17 cellular contexts compared by ENCODE assay signal in genomic region chr1:47774986-47775834, GRCh38.
DNase-seq lines count a peak whose midpoint lies in the region; ATAC-seq and TF ChIP-seq lines count a peak whose summit lies in the region.
"Had no signal": no experiment of that assay in that cellular context is flagged by ENCODE, and none has a peak within 500 bp of the region (broad histone marks: within the 10 kb centered on the region; RNA-seq: fewer than 3 reads in every experiment).

No MANE protein-coding gene starts in this region.

- H3K18ac ChIP-seq in IMR-90 (ENCODE audit: low read depth, low read length) (no peak overlapping the region), neuronal stem cell (ENCODE audit: low read length) (peak overlapping the region; percentile 58)

- H3K4me2 ChIP-seq in IMR-90 (ENCODE audit: low read depth, low read length), result no peak overlapping the region
- H3K4me2 ChIP-seq in neuronal stem cell (ENCODE audit: insufficient read depth, low read length, poor library complexity, severe bottlenecking), result no peak overlapping the region
- H3K4me2 ChIP-seq: A549 had no signal

- POLR2A ChIA-PET in IMR-90 (lab: Charles Lee; ENCODE audit: unreplicated experiment) (no interaction called here), WTC11 (lab: Charles Lee) (no interaction called here)

- TF ChIP-seq CTCF in IMR-90 (conservative IDR thresholded peaks at IDR 0.05; ENCODE audit: low read depth, low read length) (no peak), WTC11 (IDR thresholded peaks at IDR 0.05) (no peak), liver (IDR thresholded peaks at IDR 0.05; ENCODE audit: low read depth, low read length, missing input control) (no peak)

- H4K8ac ChIP-seq in IMR-90 (ENCODE audit: low read depth in 2 of 2, low read length in 2 of 2), result no peak overlapping the region
- no peak overlapping the region for H4K8ac ChIP-seq in neuronal stem cell (ENCODE audit: low read depth, low read length)

- H3K36me3 ChIP-seq in IMR-90 (ENCODE audit: control insufficient read depth, insufficient read depth, low read length), result no peaks in the 10 kb centered on the region
- H3K36me3 ChIP-seq in liver (ENCODE audit: control insufficient read depth in 4 of 4, insufficient read depth in 3 of 4, low read depth in 1 of 4, low read length in 3 of 4), result no peaks in the 10 kb centered on the region
- H3K36me3 ChIP-seq in neuronal stem cell (replicated peaks in 1 of 2; ENCODE audit: control insufficient read depth in 2 of 2, insufficient read depth in 2 of 2, low read length in 2 of 2), result no peaks in the 10 kb centered on the region
- H3K36me3 ChIP-seq: BE2C had no signal

- H3K4me1 Mint-ChIP-seq in WTC11, result peaks cover 16% of the 10 kb centered on the region
- H3K4me1 Mint-ChIP-seq in activated T-cell treated with anti-CD3 and anti-CD28 coated beads, Interleukin-2, amount 50 U/mL, for 24 hours (ENCODE audit: low read depth), result no peaks in the 10 kb centered on the region
- H3K4me1 Mint-ChIP-seq: CD4-positive, alpha-beta memory T cell; IgD-negative memory B cell had no signal

- H3K56ac ChIP-seq in IMR-90 (ENCODE audit: extremely low read depth, insufficient read depth, low read length), result no peak overlapping the region

- H3K9ac ChIP-seq in IMR-90 (ENCODE audit: low read depth, low read length) (no peak overlapping the region), liver (ENCODE audit: low read depth in 1 of 2, low read length in 2 of 2) (no peak overlapping the region), neuronal stem cell (ENCODE audit: low read depth, low read length, poor library complexity) (no peak overlapping the region)

- H4K5ac ChIP-seq in IMR-90 (ENCODE audit: low read depth, low read length), result no peak overlapping the region

- no peak overlapping the region for H2BK12ac ChIP-seq in neuronal stem cell (ENCODE audit: low read length)

- H3K36me3 Mint-ChIP-seq in WTC11, result peaks cover 5% of the 10 kb centered on the region; the same call in 1 of the 2 replicates
- no peaks in the 10 kb centered on the region for H3K36me3 Mint-ChIP-seq in activated T-cell treated with anti-CD3 and anti-CD28 coated beads, Interleukin-2, amount 50 U/mL, for 24 hours (ENCODE audit: low read depth)
- H3K36me3 Mint-ChIP-seq: CD4-positive, alpha-beta memory T cell; IgD-negative memory B cell had no signal

- no peaks in the 10 kb centered on the region for H3K79me1 ChIP-seq in IMR-90 (ENCODE audit: low read depth in 1 of 2, low read length in 2 of 2)
- no peaks in the 10 kb centered on the region for H3K79me1 ChIP-seq in neuronal stem cell (ENCODE audit: low read depth, low read length)

- H3K4me3 ChIP-seq in IMR-90 (ENCODE audit: insufficient read depth, low read depth, low read length) (no peak overlapping the region), liver (ENCODE audit: low read depth in 1 of 3, low read length in 3 of 3) (no peak overlapping the region), neuronal stem cell (ENCODE audit: low read length in 2 of 2) (no peak overlapping the region)
- H3K4me3 ChIP-seq: A549 had no signal

- no peak overlapping the region for H3K23ac ChIP-seq in IMR-90 (ENCODE audit: low read depth, low read length)
- H3K23ac ChIP-seq in neuronal stem cell (ENCODE audit: low read depth, low read length, poor library complexity), result no peak overlapping the region

- H2BK15ac ChIP-seq in IMR-90 (ENCODE audit: low read depth, low read length) (no peak overlapping the region), neuronal stem cell (ENCODE audit: low read length) (peak overlapping the region; percentile 18)

- H2AFZ ChIP-seq in IMR-90 (replicated peaks; ENCODE audit: low read length, poor library complexity) (peak overlapping the region; percentile 21), neuronal stem cell (ENCODE audit: low read length) (no peak overlapping the region)

- no peak overlapping the region for H2BK20ac ChIP-seq in IMR-90 (ENCODE audit: low read depth, low read length)

- H3K27ac ChIP-seq in IMR-90 (ENCODE audit: insufficient read depth, low read length) (no peak overlapping the region), liver (ENCODE audit: low read depth in 1 of 2, low read length in 2 of 2) (no peak overlapping the region), neuronal stem cell (replicated peaks; ENCODE audit: low read length) (no peak overlapping the region)
- H3K27ac ChIP-seq: A549, C4-2B, HL-60 had no signal

- H3K27me3 Mint-ChIP-seq in WTC11 (ENCODE audit: low read depth), result no peaks in the 10 kb centered on the region; the same call in 1 of the 2 replicates
- H3K27me3 Mint-ChIP-seq in activated T-cell treated with anti-CD3 and anti-CD28 coated beads, Interleukin-2, amount 50 U/mL, for 24 hours, result no peaks in the 10 kb centered on the region

- H4K20me1 ChIP-seq in IMR-90 (ENCODE audit: insufficient read depth, low read length), result no peaks in the 10 kb centered on the region

- H3K14ac ChIP-seq in IMR-90 (replicated peaks; ENCODE audit: low read depth, low read length) (no peak overlapping the region), neuronal stem cell (ENCODE audit: low read length) (no peak overlapping the region)

- 66% methylated on average over 11 of the region's 24 CpGs; no CpG with 5 or more reads in 1 of the 2 experiments for WGBS in IMR-90 (ENCODE audit: extremely low coverage in 2 of 2, insufficient read length in 1 of 2), 2 experiments
- 70% methylated on average over 24 of the region's 24 CpGs for whole genome bisulfite sequencing in liver
- no CpG with 5 or more reads among the region's 24 CpGs for WGBS in neuronal stem cell (ENCODE audit: extremely low coverage in 2 of 2, insufficient read length in 2 of 2, insufficient replicate concordance in 1 of 2), 2 donors

- H2AK5ac ChIP-seq in IMR-90 (ENCODE audit: low read depth, low read length) (no peak overlapping the region), neuronal stem cell (ENCODE audit: low read depth, low read length) (peak overlapping the region; percentile 18)

- intact Hi-C loops in IMR-90 (cut with micrococcal nuclease), result no loop called here

- BruUV-seq in IMR-90 (replicated peaks; lab: Mats Ljungman, UMichigan), result no TSS peak

- no peak overlapping the region for H3K4me3 Mint-ChIP-seq in WTC11
- no peak overlapping the region for H3K4me3 Mint-ChIP-seq in activated T-cell treated with anti-CD3 and anti-CD28 coated beads, Interleukin-2, amount 50 U/mL, for 24 hours
- H3K4me3 Mint-ChIP-seq: CD4-positive, alpha-beta memory T cell; HFFc6; IgD-negative memory B cell had no signal

- dilution Hi-C loops in IMR-90 (cut with HindIII; ENCODE audit: low sequenced_read_pairs, unreplicated experiment), result no loop called here

- H3K9me1 ChIP-seq in IMR-90 (ENCODE audit: insufficient read depth, low read length), result no peaks in the 10 kb centered on the region

- no peak for TF ChIP-seq POLR2A in IMR-90 (IDR thresholded peaks at IDR 0.05; ENCODE audit: low read depth, low read length)

- no peak overlapping the region for H2AK9ac ChIP-seq in IMR-90 (replicated peaks; ENCODE audit: low read depth, low read length, poor library complexity)

- no peak for DNase-seq in IMR-90
- no peak for DNase-seq in WTC11 (ENCODE audit: low spot score)
- DNase-seq in neuronal stem cell (ENCODE audit: low spot score), result no peak
- no peak for DNase-seq in activated T-cell treated with anti-CD3 and anti-CD28 coated beads, Interleukin-2, amount 50 U/mL, for 24 hours
- DNase-seq in NCI-H187 treated with DMSO at 0.1 percent for 48 hours (lab: John Stamatoyannopoulos, UW), result no peak
- DNase-seq: BE2C; CD4-positive, alpha-beta memory T cell; DND-41; GDM1; HCEC 1CT; HFFc6 had no signal

- H3K4ac ChIP-seq in IMR-90 (ENCODE audit: low read depth, low read length), result no peak overlapping the region
- H3K4ac ChIP-seq in neuronal stem cell (ENCODE audit: low read length), result no peak overlapping the region

- H2BK5ac ChIP-seq in IMR-90 (ENCODE audit: low read depth, low read length, poor library complexity, severe bottlenecking) (no peak overlapping the region), neuronal stem cell (ENCODE audit: low read length) (no peak overlapping the region)

- in situ Hi-C loops in IMR-90 (cut with MboI; ENCODE audit: low sequenced_read_pairs), result no loop called here

- no peak overlapping the region for H4K91ac ChIP-seq in IMR-90 (ENCODE audit: insufficient read depth, low read depth, low read length)
- H4K91ac ChIP-seq in neuronal stem cell (ENCODE audit: low read depth, low read length, poor library complexity), result no peak overlapping the region

- peak overlapping the region; percentile 1; the same call in 1 of the 2 replicates for H3K27ac Mint-ChIP-seq in WTC11
- H3K27ac Mint-ChIP-seq in activated T-cell treated with anti-CD3 and anti-CD28 coated beads, Interleukin-2, amount 50 U/mL, for 24 hours, result no peak overlapping the region
- H3K27ac Mint-ChIP-seq: CD4-positive, alpha-beta memory T cell; HFFc6; IgD-negative memory B cell had no signal

- H3K4me1 ChIP-seq in IMR-90 (ENCODE audit: control insufficient read depth, insufficient read depth, low read length) (no peaks in the 10 kb centered on the region), liver (ENCODE audit: control insufficient read depth in 4 of 4, insufficient read depth in 4 of 4, low read length in 3 of 4) (peaks cover 0 to 12% (median 9%) of the 10 kb centered on the region in 4 donors), neuronal stem cell (ENCODE audit: control insufficient read depth in 2 of 2, insufficient read depth in 1 of 2, low read depth in 1 of 2, low read length in 2 of 2) (peaks cover 0 to 15% of the 10 kb centered on the region in 2 donors)
- H3K4me1 ChIP-seq: A549 had no signal

- ATAC-seq in IMR-90 (ENCODE audit: low read depth) (no peak), WTC11 (no peak), GM21526 (IDR thresholded peaks at IDR 0.05; ENCODE audit: low FRiP score, unreplicated experiment) (no peak)
- ATAC-seq: A549 had no signal

- H3K9me3 ChIP-seq in IMR-90 (ENCODE audit: control insufficient read depth, insufficient read depth, low read length) (no peaks in the 10 kb centered on the region), liver (ENCODE audit: control insufficient read depth in 4 of 4, low read length in 3 of 4) (no peaks in the 10 kb centered on the region), neuronal stem cell (replicated peaks in 1 of 2; ENCODE audit: control insufficient read depth in 2 of 2, insufficient read depth in 1 of 2, low read depth in 1 of 2, low read length in 2 of 2) (no peaks in the 10 kb centered on the region)
- H3K9me3 ChIP-seq: A549, BE2C had no signal

- TF ChIP-seq RAD21 in IMR-90 (IDR thresholded peaks at IDR 0.05; ENCODE audit: low read length), result no peak
- TF ChIP-seq RAD21 in liver (IDR thresholded peaks at IDR 0.05), result peak in 1 of 2 donors; percentile 39

- H3K9me3 Mint-ChIP-seq in WTC11, result no peaks in the 10 kb centered on the region
- H3K9me3 Mint-ChIP-seq in activated T-cell treated with anti-CD3 and anti-CD28 coated beads, Interleukin-2, amount 50 U/mL, for 24 hours, result no peaks in the 10 kb centered on the region
- H3K9me3 Mint-ChIP-seq: IgD-negative memory B cell had no signal

- H2BK120ac ChIP-seq in IMR-90 (ENCODE audit: low read depth, low read length), result no peak overlapping the region
- H2BK120ac ChIP-seq in neuronal stem cell (ENCODE audit: low read depth, low read length), result no peak overlapping the region

- CTCF ChIA-PET in IMR-90 (lab: Yijun Ruan, JAX), result no interaction called here
- CTCF ChIA-PET in WTC11 (lab: Charles Lee), result interaction anchor here (1.0 to 1.5 kb wide), 2 partner anchors 15 to 20 kb away, joined by 4 read pairs; no protein-coding TSS in a partner anchor

- H3K27me3 ChIP-seq in IMR-90 (ENCODE audit: control insufficient read depth, insufficient read depth, low read length) (no peaks in the 10 kb centered on the region; the same call in 1 of the 2 replicates), liver (ENCODE audit: control insufficient read depth in 4 of 4, insufficient read depth in 4 of 4, low read length in 3 of 4) (no peaks in the 10 kb centered on the region), neuronal stem cell (ENCODE audit: control insufficient read depth in 3 of 3, insufficient read depth in 3 of 3, low read depth in 1 of 3, low read length in 3 of 3) (no peaks in the 10 kb centered on the region)
- H3K27me3 ChIP-seq: BE2C had no signal
